In genomic region chr18:47930086-47930843, GRCh38 we compare ENCODE assay signal across 8 cellular contexts. TPM values are rescaled to one million over a fixed set of nuclear protein-coding genes. Genes with fewer than 3 reads are reported as not detected.
A peak's percentile ranks its signal among the peaks of the same experiment; 100 is the strongest.
DNase-seq lines count a peak whose midpoint lies in the region; ATAC-seq and TF ChIP-seq lines count a peak whose summit lies in the region.

TSS of gene SMAD2 (minus strand) at chr18:47930659. CDS start at chr18:47896756, 33,903 bp downstream.

- peak within 1 kb of the TSS; percentile 92 for H3K27ac Mint-ChIP-seq in activated naive CD8-positive, alpha-beta T cell treated with anti-CD3 and anti-CD28 coated beads, Interleukin-2, amount 50 U/mL, for 24 hours
- peak within 1 kb of the TSS; percentile 98 for H3K27ac Mint-ChIP-seq in type B pancreatic cell

- H3K36me3 Mint-ChIP-seq in activated naive CD8-positive, alpha-beta T cell treated with anti-CD3 and anti-CD28 coated beads, Interleukin-2, amount 50 U/mL, for 24 hours (ENCODE audit: low read depth): peaks cover 17% of the 10 kb centered on the region
- peaks cover 5% of the 10 kb centered on the region for H3K36me3 Mint-ChIP-seq in type B pancreatic cell

- H3K9me3 Mint-ChIP-seq in activated naive CD8-positive, alpha-beta T cell treated with anti-CD3 and anti-CD28 coated beads, Interleukin-2, amount 50 U/mL, for 24 hours: no peaks in the 10 kb centered on the region
- H3K9me3 Mint-ChIP-seq in type B pancreatic cell: peaks cover 3% of the 10 kb centered on the region

- peak within 1 kb of the TSS; percentile 87 for H3K4me3 ChIP-seq in H7 (ENCODE audit: insufficient read depth, low read depth, low read length)
- H3K4me3 ChIP-seq in MG63: peak within 1 kb of the TSS; percentile 90
- peak within 1 kb of the TSS; percentile 69 to 95 (median 88) for H3K4me3 ChIP-seq in heart left ventricle

- H3K27me3 Mint-ChIP-seq in activated naive CD8-positive, alpha-beta T cell treated with anti-CD3 and anti-CD28 coated beads, Interleukin-2, amount 50 U/mL, for 24 hours: no peaks in the 10 kb centered on the region
- no peaks in the 10 kb centered on the region for H3K27me3 Mint-ChIP-seq in type B pancreatic cell

- 1% methylated on average over 15 to 87 of the region's 87 CpGs; no CpG with 5 or more reads in 1 of the 4 donors for WGBS in heart left ventricle, 4 donors

- peak; percentile 35 for ATAC-seq in activated naive CD8-positive, alpha-beta T cell treated with anti-CD3 and anti-CD28 coated beads, Interleukin-2, amount 50 U/mL, for 24 hours
- ATAC-seq in heart left ventricle: peak; percentile 57 to 79 (median 77)

- peaks cover 49% of the 10 kb centered on the region for H3K4me1 Mint-ChIP-seq in activated naive CD8-positive, alpha-beta T cell treated with anti-CD3 and anti-CD28 coated beads, Interleukin-2, amount 50 U/mL, for 24 hours
- H3K4me1 Mint-ChIP-seq in type B pancreatic cell (ENCODE audit: unreplicated experiment): peaks cover 42% of the 10 kb centered on the region

- H3K4me3 Mint-ChIP-seq in activated naive CD8-positive, alpha-beta T cell treated with anti-CD3 and anti-CD28 coated beads, Interleukin-2, amount 50 U/mL, for 24 hours: peak within 1 kb of the TSS; percentile 92
- peak within 1 kb of the TSS; percentile 95 for H3K4me3 Mint-ChIP-seq in type B pancreatic cell

- DNase-seq in GDM1 (lab: John Stamatoyannopoulos, UW) (peak; percentile 78), H7 (peak; percentile 92), MG63 (peak; percentile 75), SW480 (ENCODE audit: low spot score) (peak; percentile 59), heart left ventricle (peak; percentile 86 to 93 (median 88)), posterior vena cava (ENCODE audit: low spot score) (peak; percentile 95), type B pancreatic cell (ENCODE audit: extremely low spot score, unreplicated experiment) (peak; percentile 87)
- DNase-seq in activated naive CD8-positive, alpha-beta T cell treated with anti-CD3 and anti-CD28 coated beads, Interleukin-2, amount 50 U/mL, for 24 hours: peak; percentile 78

- H3K27me3 ChIP-seq in H7 (ENCODE audit: control insufficient read depth, insufficient read depth, low read length) (no peaks in the 10 kb centered on the region), MG63 (no peaks in the 10 kb centered on the region; the same call in 1 of the 2 replicates), heart left ventricle (no peaks in the 10 kb centered on the region)

- H3K9me3 ChIP-seq in MG63: no peaks in the 10 kb centered on the region
- no peaks in the 10 kb centered on the region for H3K9me3 ChIP-seq in heart left ventricle

- no peak for TF ChIP-seq CTCF in heart left ventricle (IDR thresholded peaks at IDR 0.05)
- TF ChIP-seq CTCF in type B pancreatic cell (conservative IDR thresholded peaks at IDR 0.05): no peak

- TF ChIP-seq POLR2A in heart left ventricle (IDR thresholded peaks at IDR 0.05): no peak

- peaks cover 0 to 62% (median 42%) of the 10 kb centered on the region in 12 donors for H3K4me1 ChIP-seq in heart left ventricle

- intact Hi-C loops in heart left ventricle (cut with DNase I): loop anchor here in 9 of 10 donors (2.0 to 10.0 kb wide), 9 partner anchors 17 to 79 kb away; no protein-coding TSS in a partner anchor
- intact Hi-C loops in posterior vena cava (cut with DNase I): no loop called here

- peak within 1 kb of the TSS; percentile 95 to 99 (median 97) for H3K27ac ChIP-seq in heart left ventricle

- no peaks in the 10 kb centered on the region for H3K36me3 ChIP-seq in H7 (replicated peaks; ENCODE audit: control insufficient read depth, insufficient read depth, low read length)
- H3K36me3 ChIP-seq in MG63: no peaks in the 10 kb centered on the region
- no peaks in the 10 kb centered on the region for H3K36me3 ChIP-seq in heart left ventricle

RNA-seq across cellular contexts. Expression of gene SMAD2, which starts in this region (rescaled TPM):
- 63.3 and 68.1 TPM in 2 replicates for total RNA-seq in H7 (2014; rRNA removed; shearing (Covaris generic))
- 76.9 and 78.9 TPM in 2 replicates for total RNA-seq in MG63 (2014; rRNA removed; shearing (Covaris generic); ENCODE audit: low replicate concordance)
- total RNA-seq in heart left ventricle (100 to 1,000 TPM in 3 of 9 donors, 10 to 100 TPM in 6; 58.4 to 113 (median 90.7) TPM), posterior vena cava (100 to 1,000 TPM; 103 to 114 TPM), type B pancreatic cell (ENCODE audit: low replicate concordance) (97.8 and 111 TPM in 2 replicates)
- 10 to 100 TPM; 13.8 to 40.9 TPM for polyA plus RNA-seq in heart left ventricle

Comparison
In these comparisons a context has a peak if more than half of its experiments do, and no peak if none do; other contexts are left out.
1. Peak in every context shown above with its lines: DNase-seq, ATAC-seq, H3K4me3 ChIP-seq and H3K27ac ChIP-seq.
2. intact Hi-C loops: an anchor here in heart left ventricle (2.0 to 10.0 kb wide); none called in posterior vena cava.